ENCODE assay signal across 22 cellular contexts in genomic region chr5:131305138-131305650, GRCh38. TPM values are rescaled to one million over a fixed set of nuclear protein-coding genes. Genes with fewer than 3 reads are reported as not detected.
DNase-seq lines count a peak whose midpoint lies in the region; ATAC-seq, FAIRE-seq and TF ChIP-seq lines count a peak whose summit lies in the region.
"Had no signal": no experiment of that assay in that cellular context is flagged by ENCODE, and none has a peak within 500 bp of the region (broad histone marks: within the 10 kb centered on the region; RNA-seq: fewer than 3 reads in every experiment).

No MANE protein-coding gene starts in this region.

- ATAC-seq in activated CD8-positive, alpha-beta T cell treated with anti-CD3 and anti-CD28 coated beads for 36 hours, result peak; percentile 53
- ATAC-seq in activated CD8-positive, alpha-beta T cell treated with anti-CD3 and anti-CD28 coated beads, Interleukin-2, amount 10 ng/mL, durations not matched to agents 7 days and 5 days, result no peak
- ATAC-seq in naive thymus-derived CD8-positive, alpha-beta T cell, result peak; percentile 29 to 47
- no peak for ATAC-seq in GM18502 (IDR thresholded peaks at IDR 0.05; ENCODE audit: poor library complexity, unreplicated experiment)
- ATAC-seq: gastrocnemius medialis, left colon had no signal

- H3K4me2 ChIP-seq in neural progenitor cell, result no peak overlapping the region

- intact Hi-C loops in activated CD8-positive, alpha-beta T cell treated with anti-CD3 and anti-CD28 coated beads for 36 hours (cut with micrococcal nuclease), result no loop called here

- H4K20me1 ChIP-seq in neural progenitor cell (ENCODE audit: low read depth), result no peaks in the 10 kb centered on the region

- no peak for TF ChIP-seq POLR2A in H54 (IDR thresholded peaks at IDR 0.05; ENCODE audit: low read depth, low read length)

- no peak overlapping the region for H3K4me3 ChIP-seq in neural progenitor cell
- H3K4me3 ChIP-seq: coronary artery, gastrocnemius medialis, suprapubic skin had no signal

- H3K79me2 ChIP-seq in neural progenitor cell (ENCODE audit: low read depth), result peaks cover 70% of the 10 kb centered on the region

- H3K36me3 Mint-ChIP-seq in activated CD8-positive, alpha-beta T cell treated with anti-CD3 and anti-CD28 coated beads for 36 hours (ENCODE audit: low read depth), result peaks cover 37% of the 10 kb centered on the region
- peaks cover 44% of the 10 kb centered on the region for H3K36me3 Mint-ChIP-seq in activated CD8-positive, alpha-beta T cell treated with anti-CD3 and anti-CD28 coated beads, Interleukin-2, amount 10 ng/mL, durations not matched to agents 7 days and 5 days (ENCODE audit: low read depth)
- peaks cover 46% of the 10 kb centered on the region for H3K36me3 Mint-ChIP-seq in activated naive CD8-positive, alpha-beta T cell treated with anti-CD3 and anti-CD28 coated beads for 36 hours
- peaks cover 0 to 18% (median 2%) of the 10 kb centered on the region in 3 donors for H3K36me3 Mint-ChIP-seq in naive thymus-derived CD8-positive, alpha-beta T cell
- H3K36me3 Mint-ChIP-seq in neural progenitor cell, result peaks cover 31% of the 10 kb centered on the region

- no peaks in the 10 kb centered on the region for H3F3A ChIP-seq in neural progenitor cell (ENCODE audit: low read depth)

- no peak overlapping the region for H3K4me3 Mint-ChIP-seq in activated CD8-positive, alpha-beta T cell treated with anti-CD3 and anti-CD28 coated beads for 36 hours
- H3K4me3 Mint-ChIP-seq in activated CD8-positive, alpha-beta T cell treated with anti-CD3 and anti-CD28 coated beads, Interleukin-2, amount 10 ng/mL, durations not matched to agents 7 days and 5 days, result no peak overlapping the region
- peak overlapping the region; percentile 33 for H3K4me3 Mint-ChIP-seq in activated naive CD8-positive, alpha-beta T cell treated with anti-CD3 and anti-CD28 coated beads for 36 hours
- peak overlapping the region in 9 of 10 donors; percentile 7 to 77 (median 61) for H3K4me3 Mint-ChIP-seq in naive thymus-derived CD8-positive, alpha-beta T cell
- H3K4me3 Mint-ChIP-seq in neural progenitor cell, result no peak overlapping the region
- H3K4me3 Mint-ChIP-seq: activated T-helper 1 cell treated with anti-CD3 and anti-CD28 coated beads, Interleukin-12 subunit alpha, Interleukin-12 subunit beta, Interleukin-2, Interleukin-4 antibody, amounts not matched to agents 30 ng/mL and 10 ng/mL and 1 ng/mL, durations not matched to agents 14 hours and 24 hours and 36 hours; T-helper 2 cell treated with Interferon-gamma antibody and Interleukin-4, amounts not matched to agents 5 μg/mL and 100 μg/mL, for 36 hours had no signal

- H3K27me3 Mint-ChIP-seq in activated CD8-positive, alpha-beta T cell treated with anti-CD3 and anti-CD28 coated beads for 36 hours, result no peaks in the 10 kb centered on the region
- H3K27me3 Mint-ChIP-seq in activated CD8-positive, alpha-beta T cell treated with anti-CD3 and anti-CD28 coated beads, Interleukin-2, amount 10 ng/mL, durations not matched to agents 7 days and 5 days (ENCODE audit: low read depth), result no peaks in the 10 kb centered on the region
- no peaks in the 10 kb centered on the region for H3K27me3 Mint-ChIP-seq in activated naive CD8-positive, alpha-beta T cell treated with anti-CD3 and anti-CD28 coated beads for 36 hours
- H3K27me3 Mint-ChIP-seq in naive thymus-derived CD8-positive, alpha-beta T cell, result no peaks in the 10 kb centered on the region
- peaks cover 3% of the 10 kb centered on the region for H3K27me3 Mint-ChIP-seq in neural progenitor cell (ENCODE audit: insufficient read depth, low read depth)

- no peak for TF ChIP-seq CTCF in activated CD8-positive, alpha-beta T cell treated with anti-CD3 and anti-CD28 coated beads for 36 hours (IDR thresholded peaks at IDR 0.05)
- TF ChIP-seq CTCF in neural progenitor cell (IDR thresholded peaks at IDR 0.05), result no peak

- H3K4me1 Mint-ChIP-seq in activated CD8-positive, alpha-beta T cell treated with anti-CD3 and anti-CD28 coated beads for 36 hours (ENCODE audit: low read depth), result peaks cover 60% of the 10 kb centered on the region
- H3K4me1 Mint-ChIP-seq in activated CD8-positive, alpha-beta T cell treated with anti-CD3 and anti-CD28 coated beads, Interleukin-2, amount 10 ng/mL, durations not matched to agents 7 days and 5 days (ENCODE audit: low read depth), result peaks cover 54% of the 10 kb centered on the region
- H3K4me1 Mint-ChIP-seq in activated naive CD8-positive, alpha-beta T cell treated with anti-CD3 and anti-CD28 coated beads for 36 hours, result peaks cover 44% of the 10 kb centered on the region
- H3K4me1 Mint-ChIP-seq in naive thymus-derived CD8-positive, alpha-beta T cell, result peaks cover 25 to 71% (median 61%) of the 10 kb centered on the region in 4 donors
- H3K4me1 Mint-ChIP-seq in neural progenitor cell, result no peaks in the 10 kb centered on the region

- no peak overlapping the region for H3K27ac ChIP-seq in neural progenitor cell
- H3K27ac ChIP-seq: coronary artery, gastrocnemius medialis, parathyroid adenoma, suprapubic skin had no signal

- CTCF ChIA-PET in activated CD8-positive, alpha-beta T cell treated with anti-CD3 and anti-CD28 coated beads for 36 hours (lab: Charles Lee), result interaction anchor here (1.1 to 1.4 kb wide), 3 partner anchors 9 to 20 kb away, joined by 3 read pairs; no protein-coding TSS in a partner anchor
- CTCF ChIA-PET in activated CD8-positive, alpha-beta T cell treated with anti-CD3 and anti-CD28 coated beads, Interleukin-2, amount 10 ng/mL, durations not matched to agents 7 days and 5 days (lab: Charles Lee), result interaction anchor here (0.9 kb wide), 1 partner anchor 10 kb away, joined by 3 read pairs; no protein-coding TSS in a partner anchor

- DNase-seq in activated CD8-positive, alpha-beta T cell treated with anti-CD3 and anti-CD28 coated beads for 36 hours, result no peak
- no peak for DNase-seq in activated CD8-positive, alpha-beta T cell treated with anti-CD3 and anti-CD28 coated beads, Interleukin-2, amount 10 ng/mL, durations not matched to agents 7 days and 5 days
- DNase-seq in H54 (ENCODE audit: insufficient read length, low spot score) (no peak), cortex of kidney (lab: John Stamatoyannopoulos, UW) (no peak), neural progenitor cell (ENCODE audit: low spot score) (no peak)
- no peak for DNase-seq in activated naive CD8-positive, alpha-beta T cell treated with anti-CD3 and anti-CD28 coated beads for 36 hours
- no peak for DNase-seq in naive thymus-derived CD8-positive, alpha-beta T cell
- DNase-seq: activated CD4-positive, alpha-beta T cell treated with anti-CD3 and anti-CD28 coated beads for 48 hours; Caco-2; erythroblast; gastrocnemius medialis; left colon; NCI-H2029 treated with DMSO at 0.1 percent for 48 hours; NCI-H510A; SIG-M5; stimulated activated CD4-positive, alpha-beta T cell treated with anti-CD3 and anti-CD28 coated beads, Interleukin-2, amount 100 ng/mL, for 24 hours had no signal

- H3K9me3 Mint-ChIP-seq in activated CD8-positive, alpha-beta T cell treated with anti-CD3 and anti-CD28 coated beads for 36 hours, result peaks cover 7% of the 10 kb centered on the region
- H3K9me3 Mint-ChIP-seq in activated CD8-positive, alpha-beta T cell treated with anti-CD3 and anti-CD28 coated beads, Interleukin-2, amount 10 ng/mL, durations not matched to agents 7 days and 5 days (ENCODE audit: insufficient read depth), result no peaks in the 10 kb centered on the region
- H3K9me3 Mint-ChIP-seq in activated naive CD8-positive, alpha-beta T cell treated with anti-CD3 and anti-CD28 coated beads for 36 hours, result peaks cover 7% of the 10 kb centered on the region
- peaks cover 0 to 4% (median 0%) of the 10 kb centered on the region in 9 donors for H3K9me3 Mint-ChIP-seq in naive thymus-derived CD8-positive, alpha-beta T cell
- peaks cover 37% of the 10 kb centered on the region for H3K9me3 Mint-ChIP-seq in neural progenitor cell

- no peak overlapping the region for H2AFZ ChIP-seq in neural progenitor cell (replicated peaks)
- H2AFZ ChIP-seq: parathyroid adenoma had no signal

- no peaks in the 10 kb centered on the region for H3K4me1 ChIP-seq in neural progenitor cell
- H3K4me1 ChIP-seq: parathyroid adenoma, suprapubic skin had no signal

- POLR2A ChIA-PET in activated CD8-positive, alpha-beta T cell treated with anti-CD3 and anti-CD28 coated beads for 36 hours (lab: Charles Lee), result interaction anchor here (0.6 to 1.3 kb wide), 3 partner anchors 10 to 224 kb away, joined by 3 to 4 read pairs (median 4); no protein-coding TSS in a partner anchor
- POLR2A ChIA-PET in activated CD8-positive, alpha-beta T cell treated with anti-CD3 and anti-CD28 coated beads, Interleukin-2, amount 10 ng/mL, durations not matched to agents 7 days and 5 days (lab: Charles Lee), result interaction anchor here (0.6 to 1.0 kb wide), 2 partner anchors 16 to 32 kb away, joined by 3 to 5 read pairs; no protein-coding TSS in a partner anchor
- POLR2A ChIA-PET in naive thymus-derived CD8-positive, alpha-beta T cell (lab: Charles Lee), result interaction anchor here (0.9 to 1.1 kb wide), 2 partner anchors 41 to 120 kb away, joined by 3 to 5 read pairs; partner anchors contain the start of gene CDC42SE2

- H3K27ac Mint-ChIP-seq in activated CD8-positive, alpha-beta T cell treated with anti-CD3 and anti-CD28 coated beads for 36 hours, result peak overlapping the region; percentile 83
- no peak overlapping the region for H3K27ac Mint-ChIP-seq in activated CD8-positive, alpha-beta T cell treated with anti-CD3 and anti-CD28 coated beads, Interleukin-2, amount 10 ng/mL, durations not matched to agents 7 days and 5 days
- peak overlapping the region; percentile 80 for H3K27ac Mint-ChIP-seq in activated naive CD8-positive, alpha-beta T cell treated with anti-CD3 and anti-CD28 coated beads for 36 hours
- peak overlapping the region in 9 of 10 donors; percentile 25 to 91 (median 71) for H3K27ac Mint-ChIP-seq in naive thymus-derived CD8-positive, alpha-beta T cell
- H3K27ac Mint-ChIP-seq in neural progenitor cell, result no peak overlapping the region
- H3K27ac Mint-ChIP-seq: activated T-helper 1 cell treated with anti-CD3 and anti-CD28 coated beads, Interleukin-12 subunit alpha, Interleukin-12 subunit beta, Interleukin-2, Interleukin-4 antibody, amounts not matched to agents 30 ng/mL and 10 ng/mL and 1 ng/mL, durations not matched to agents 14 hours and 24 hours and 36 hours; T-helper 2 cell treated with Interferon-gamma antibody and Interleukin-4, amounts not matched to agents 5 μg/mL and 100 μg/mL, for 36 hours had no signal

- peak; percentile 23 for FAIRE-seq in H54 (lab: Jason Lieb, UNC)

- H3K36me3 ChIP-seq in neural progenitor cell, result no peaks in the 10 kb centered on the region
- H3K36me3 ChIP-seq: gastrocnemius medialis, suprapubic skin had no signal

- peaks cover 6% of the 10 kb centered on the region for H3K9me3 ChIP-seq in neural progenitor cell (ENCODE audit: low read depth)
- H3K9me3 ChIP-seq: gastrocnemius medialis, suprapubic skin had no signal

- no peaks in the 10 kb centered on the region for H3K27me3 ChIP-seq in neural progenitor cell
- H3K27me3 ChIP-seq: gastrocnemius medialis, suprapubic skin had no signal

- H3K9ac ChIP-seq in neural progenitor cell, result no peak overlapping the region
- H3K9ac ChIP-seq: parathyroid adenoma had no signal

RNA-seq across cellular contexts. Expression of gene CDC42SE2, which starts 41.3 kb away (rescaled TPM):
- total RNA-seq in activated CD8-positive, alpha-beta T cell treated with anti-CD3 and anti-CD28 coated beads for 36 hours, result 100 to 1,000 TPM; 100 to 102 TPM
- total RNA-seq in activated CD8-positive, alpha-beta T cell treated with anti-CD3 and anti-CD28 coated beads, Interleukin-2, amount 10 ng/mL, durations not matched to agents 7 days and 5 days, result 100 to 1,000 TPM; 115 to 126 TPM
- total RNA-seq in activated naive CD8-positive, alpha-beta T cell treated with anti-CD3 and anti-CD28 coated beads for 36 hours, result 100 to 1,000 TPM; 112 to 116 TPM
- 100 to 1,000 TPM; 313 to 326 TPM for total RNA-seq in naive thymus-derived CD8-positive, alpha-beta T cell
- polyA plus RNA-seq in naive thymus-derived CD8-positive, alpha-beta T cell, result 100 to 1,000 TPM; 423 to 544 (median 480) TPM
- total RNA-seq in neural progenitor cell (ENCODE audit: low replicate concordance), result 52.8 and 79.9 TPM in 2 replicates

Comparison
In these comparisons a context has a peak if more than half of its experiments do, and no peak if none do; other contexts are left out.
1. ATAC-seq: peak in activated CD8-positive, alpha-beta T cell treated with anti-CD3 and anti-CD28 coated beads for 36 hours (single experiment) and naive thymus-derived CD8-positive, alpha-beta T cell (2 of 2); none in activated CD8-positive, alpha-beta T cell treated with anti-CD3 and anti-CD28 coated beads, Interleukin-2, amount 10 ng/mL, durations not matched to agents 7 days and 5 days (single experiment) and GM18502 (single experiment).
2. H3K27ac Mint-ChIP-seq: peak in activated CD8-positive, alpha-beta T cell treated with anti-CD3 and anti-CD28 coated beads for 36 hours (single experiment), activated naive CD8-positive, alpha-beta T cell treated with anti-CD3 and anti-CD28 coated beads for 36 hours (single experiment) and naive thymus-derived CD8-positive, alpha-beta T cell (9 of 10); none in activated CD8-positive, alpha-beta T cell treated with anti-CD3 and anti-CD28 coated beads, Interleukin-2, amount 10 ng/mL, durations not matched to agents 7 days and 5 days (single experiment) and neural progenitor cell (single experiment).
3. H3K4me3 Mint-ChIP-seq: peak in activated naive CD8-positive, alpha-beta T cell treated with anti-CD3 and anti-CD28 coated beads for 36 hours (single experiment) and naive thymus-derived CD8-positive, alpha-beta T cell (9 of 10); none in activated CD8-positive, alpha-beta T cell treated with anti-CD3 and anti-CD28 coated beads for 36 hours (single experiment), activated CD8-positive, alpha-beta T cell treated with anti-CD3 and anti-CD28 coated beads, Interleukin-2, amount 10 ng/mL, durations not matched to agents 7 days and 5 days (single experiment) and neural progenitor cell (single experiment).